Comparison of ENCODE assay signal across 17 cellular contexts in the genomic region with DNA sequence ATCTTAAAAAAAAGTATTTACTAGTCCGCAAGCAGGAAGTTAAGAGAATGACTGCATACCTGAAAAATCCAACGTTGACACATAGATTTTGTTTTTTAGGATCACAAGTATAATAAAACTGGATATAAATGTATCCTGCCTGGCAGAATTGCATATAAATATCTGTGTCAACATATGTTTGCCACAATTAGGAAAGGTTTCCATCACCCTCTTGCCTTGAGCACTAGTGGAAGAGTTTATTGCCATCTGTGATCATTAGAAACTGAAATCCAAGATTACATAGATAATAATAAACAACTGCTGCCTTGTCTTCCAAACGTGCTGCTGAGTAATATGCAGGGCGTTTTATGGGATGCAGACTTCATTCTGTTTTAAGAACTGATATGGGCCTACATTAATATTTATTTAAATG. TPM values are rescaled to one million over a fixed set of nuclear protein-coding genes. Genes with fewer than 3 reads are reported as not detected.
DNase-seq lines count a peak whose midpoint lies in the region; ATAC-seq and TF ChIP-seq lines count a peak whose summit lies in the region.
"Had no signal": no experiment of that assay in that cellular context is flagged by ENCODE, and none has a peak within 500 bp of the region (broad histone marks: within the 10 kb centered on the region; RNA-seq: fewer than 3 reads in every experiment).

No MANE protein-coding gene starts in this region.

- H2AFZ ChIP-seq in mammary epithelial cell (ENCODE audit: low read depth, low read length), result no peak overlapping the region

- H4K20me1 ChIP-seq in mammary epithelial cell (ENCODE audit: insufficient read depth, low read length), result no peaks in the 10 kb centered on the region

- H3K4me3 ChIP-seq in breast epithelium, result no peak overlapping the region
- no peak overlapping the region for H3K4me3 ChIP-seq in mammary epithelial cell (replicated peaks in 1 of 3; ENCODE audit: insufficient read depth in 1 of 3, low read depth in 2 of 3, low read length in 3 of 3)
- no peak overlapping the region for H3K4me3 ChIP-seq in liver (ENCODE audit: low read depth in 1 of 3, low read length in 3 of 3)
- H3K4me3 ChIP-seq in uterus, result no peak overlapping the region

- TF ChIP-seq CTCF in breast epithelium (IDR thresholded peaks at IDR 0.05) (no peak), mammary epithelial cell (conservative IDR thresholded peaks at IDR 0.05 in 1 of 2, IDR thresholded peaks at IDR 0.05 in 1 of 2; ENCODE audit: extremely low read depth in 1 of 2, insufficient read depth in 1 of 2, low read depth in 1 of 2, low read length in 2 of 2) (no peak), brain (conservative IDR thresholded peaks at IDR 0.05) (no peak), liver (IDR thresholded peaks at IDR 0.05; ENCODE audit: low read depth, low read length, missing input control) (no peak), uterus (IDR thresholded peaks at IDR 0.05) (no peak)

- H3K27ac ChIP-seq in breast epithelium (peak overlapping the region; percentile 45 to 65), mammary epithelial cell (ENCODE audit: insufficient read depth, low read depth, low read length) (no peak overlapping the region), liver (ENCODE audit: low read depth in 1 of 2, low read length in 2 of 2) (peak overlapping the region; percentile 26 to 28), uterus (peak overlapping the region; percentile 63 to 64)
- H3K27ac ChIP-seq: 22Rv1 had no signal

- in situ Hi-C loops in mammary epithelial cell (cut with MboI; ENCODE audit: low sequenced_read_pairs in 2 of 2), result no loop called here

- DNase-seq in breast epithelium (ENCODE audit: low spot score in 2 of 2) (no peak), mammary epithelial cell (no peak), uterus (no peak), NCI-H1436 (lab: John Stamatoyannopoulos, UW) (no peak), A172 (ENCODE audit: low spot score) (no peak)
- no peak for DNase-seq in stimulated activated naive CD8-positive, alpha-beta T cell treated with anti-CD3 and anti-CD28 coated beads, Interleukin-15, Interleukin-2, amounts not matched to agents 100 U/mL and 50 U/mL, for 24 hours
- DNase-seq: activated CD4-positive, alpha-beta T cell treated with anti-CD3 and anti-CD28 coated beads, Interleukin-2, amount 50 U/mL, for 4 hours; CD8-positive, alpha-beta T cell; H7; KG1; NCI-H187; NCI-H82; stimulated activated naive CD4-positive, alpha-beta T cell treated with Interleukin-2 at 50 U/mL for 16 hours had no signal

- H3K9me3 ChIP-seq in breast epithelium, result no peaks in the 10 kb centered on the region
- no peaks in the 10 kb centered on the region for H3K9me3 ChIP-seq in mammary epithelial cell (replicated peaks; ENCODE audit: insufficient read depth, low read length)
- no peaks in the 10 kb centered on the region for H3K9me3 ChIP-seq in liver (ENCODE audit: control insufficient read depth in 4 of 4, low read length in 3 of 4)
- no peaks in the 10 kb centered on the region for H3K9me3 ChIP-seq in uterus

- H3K4me1 ChIP-seq in breast epithelium, result no peaks in the 10 kb centered on the region
- H3K4me1 ChIP-seq in mammary epithelial cell (ENCODE audit: insufficient read depth, low read length), result no peaks in the 10 kb centered on the region
- peaks cover 16 to 34% (median 30%) of the 10 kb centered on the region in 4 donors for H3K4me1 ChIP-seq in liver (ENCODE audit: control insufficient read depth in 4 of 4, insufficient read depth in 4 of 4, low read length in 3 of 4)
- H3K4me1 ChIP-seq in uterus, result peaks cover 0 to 10% of the 10 kb centered on the region in 2 donors

- TF ChIP-seq RAD21 in liver (IDR thresholded peaks at IDR 0.05), result no peak

- intact Hi-C loops in breast epithelium (cut with DNase I; ENCODE audit: low total_unique reads) (no loop called here), mammary epithelial cell (cut with micrococcal nuclease) (no loop called here), uterus (cut with DNase I; ENCODE audit: low total_unique reads) (no loop called here)

- TF ChIP-seq POLR2A in breast epithelium (IDR thresholded peaks at IDR 0.05) (no peak), uterus (IDR thresholded peaks at IDR 0.05) (no peak)

- dilution Hi-C loops in mammary epithelial cell (cut with HindIII; ENCODE audit: low sequenced_read_pairs), result no loop called here

- peaks cover 30% of the 10 kb centered on the region for H3K79me2 ChIP-seq in mammary epithelial cell (ENCODE audit: insufficient read depth, low read length)

- H3K9me3 Mint-ChIP-seq in brain, result peaks cover 0 to 17% (median 3%) of the 10 kb centered on the region in 5 experiments
- H3K9me3 Mint-ChIP-seq: CD8-positive, alpha-beta T cell had no signal

- H3K9ac ChIP-seq in mammary epithelial cell (ENCODE audit: insufficient read depth, low read length) (no peak overlapping the region), liver (ENCODE audit: low read depth in 1 of 2, low read length in 2 of 2) (no peak overlapping the region)

- H3K36me3 ChIP-seq in breast epithelium (no peaks in the 10 kb centered on the region), mammary epithelial cell (ENCODE audit: insufficient read depth, low read length) (no peaks in the 10 kb centered on the region), liver (ENCODE audit: control insufficient read depth in 4 of 4, insufficient read depth in 3 of 4, low read depth in 1 of 4, low read length in 3 of 4) (no peaks in the 10 kb centered on the region), uterus (no peaks in the 10 kb centered on the region)

- H3K27me3 ChIP-seq in breast epithelium (no peaks in the 10 kb centered on the region), mammary epithelial cell (ENCODE audit: insufficient read depth, low read length) (no peaks in the 10 kb centered on the region), liver (ENCODE audit: control insufficient read depth in 4 of 4, insufficient read depth in 4 of 4, low read length in 3 of 4) (no peaks in the 10 kb centered on the region), uterus (no peaks in the 10 kb centered on the region)

- H3K4me2 ChIP-seq in mammary epithelial cell (ENCODE audit: insufficient read depth, low read depth, low read length), result no peak overlapping the region

- no TSS peak for BruUV-seq in mammary epithelial cell (replicated peaks; lab: Mats Ljungman, UMichigan)

- peaks cover 4% of the 10 kb centered on the region for H3K27me3 Mint-ChIP-seq in brain

- CTCF ChIA-PET in mammary epithelial cell (lab: Charles Lee; ENCODE audit: low non-redundant PET), result no interaction called here

- no peak for ATAC-seq in stimulated activated naive CD8-positive, alpha-beta T cell treated with anti-CD3 and anti-CD28 coated beads, Interleukin-15, Interleukin-2, amounts not matched to agents 100 U/mL and 50 U/mL, for 24 hours
- ATAC-seq: CD8-positive, alpha-beta T cell; sciatic nerve had no signal

- peak overlapping the region in 3 of 5 experiments; percentile 64 to 90 (median 68) for H3K27ac Mint-ChIP-seq in brain
- H3K27ac Mint-ChIP-seq: CD8-positive, alpha-beta T cell had no signal

- peak overlapping the region in 2 of 5 experiments; percentile 23 to 36 for H3K4me3 Mint-ChIP-seq in brain
- H3K4me3 Mint-ChIP-seq: CD8-positive, alpha-beta T cell had no signal

- H3K4me1 Mint-ChIP-seq in brain, result peaks cover 37% of the 10 kb centered on the region

- H3K36me3 Mint-ChIP-seq in brain, result peaks cover 29% of the 10 kb centered on the region
- H3K36me3 Mint-ChIP-seq: CD8-positive, alpha-beta T cell had no signal

- 60% methylated on average over 4 of the region's 4 CpGs for WGBS in mammary epithelial cell (ENCODE audit: low coverage, missing lambda C conversion rate)
- 54% methylated on average over 4 of the region's 4 CpGs for WGBS in liver

TF ChIP-seq in liver, 16 proteins besides CTCF, POLR2A, EP300 and RAD21:
- no peak for TF ChIP-seq HNF4A (conservative IDR thresholded peaks at IDR 0.05)
- TF ChIP-seq NR2F2 (IDR thresholded peaks at IDR 0.05), result no peak
- TF ChIP-seq, protein P1, sequence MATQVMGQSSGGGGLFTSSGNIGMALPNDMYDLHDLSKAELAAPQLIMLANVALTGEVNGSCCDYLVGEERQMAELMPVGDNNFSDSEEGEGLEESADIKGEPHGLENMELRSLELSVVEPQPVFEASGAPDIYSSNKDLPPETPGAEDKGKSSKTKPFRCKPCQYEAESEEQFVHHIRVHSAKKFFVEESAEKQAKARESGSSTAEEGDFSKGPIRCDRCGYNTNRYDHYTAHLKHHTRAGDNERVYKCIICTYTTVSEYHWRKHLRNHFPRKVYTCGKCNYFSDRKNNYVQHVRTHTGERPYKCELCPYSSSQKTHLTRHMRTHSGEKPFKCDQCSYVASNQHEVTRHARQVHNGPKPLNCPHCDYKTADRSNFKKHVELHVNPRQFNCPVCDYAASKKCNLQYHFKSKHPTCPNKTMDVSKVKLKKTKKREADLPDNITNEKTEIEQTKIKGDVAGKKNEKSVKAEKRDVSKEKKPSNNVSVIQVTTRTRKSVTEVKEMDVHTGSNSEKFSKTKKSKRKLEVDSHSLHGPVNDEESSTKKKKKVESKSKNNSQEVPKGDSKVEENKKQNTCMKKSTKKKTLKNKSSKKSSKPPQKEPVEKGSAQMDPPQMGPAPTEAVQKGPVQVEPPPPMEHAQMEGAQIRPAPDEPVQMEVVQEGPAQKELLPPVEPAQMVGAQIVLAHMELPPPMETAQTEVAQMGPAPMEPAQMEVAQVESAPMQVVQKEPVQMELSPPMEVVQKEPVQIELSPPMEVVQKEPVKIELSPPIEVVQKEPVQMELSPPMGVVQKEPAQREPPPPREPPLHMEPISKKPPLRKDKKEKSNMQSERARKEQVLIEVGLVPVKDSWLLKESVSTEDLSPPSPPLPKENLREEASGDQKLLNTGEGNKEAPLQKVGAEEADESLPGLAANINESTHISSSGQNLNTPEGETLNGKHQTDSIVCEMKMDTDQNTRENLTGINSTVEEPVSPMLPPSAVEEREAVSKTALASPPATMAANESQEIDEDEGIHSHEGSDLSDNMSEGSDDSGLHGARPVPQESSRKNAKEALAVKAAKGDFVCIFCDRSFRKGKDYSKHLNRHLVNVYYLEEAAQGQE (IDR thresholded peaks at IDR 0.05), result no peak
- TF ChIP-seq SP1 (IDR thresholded peaks at IDR 0.05), result no peak
- TF ChIP-seq FOXA1 (IDR thresholded peaks at IDR 0.05), result no peak

RNA-seq across cellular contexts. Expression of a gene that starts 27.9 kb away (rescaled TPM):
- 10 to 100 TPM; 26.4 to 77.0 (median 40.2) TPM for total RNA-seq in breast epithelium
- 10 to 100 TPM; 35.3 to 63.2 TPM for total RNA-seq in mammary epithelial cell
- polyA plus RNA-seq in mammary epithelial cell, result 8.6 TPM
- polyA minus RNA-seq in mammary epithelial cell, result 37.3 TPM
- 3.6 TPM for polyA plus RNA-seq in brain (ENCODE audit: insufficient read depth, low read depth, low replicate concordance)
- 10 to 100 TPM in 1 of 2 donors, 1 to 10 TPM in 1; 6.8 to 11.9 TPM for total RNA-seq in liver
- 1 to 10 TPM; 3.0 to 3.5 TPM for polyA plus RNA-seq in liver
- total RNA-seq in uterus, result 10 to 100 TPM in 3 of 4 donors, 1 to 10 TPM in 1; 7.2 to 50.3 (median 33.0) TPM
- 0.21 and 0.48 TPM in 2 replicates for total RNA-seq in A172 (2014; rRNA removed; shearing (Covaris generic))
